Comparison of ENCODE assay signal across 22 cellular contexts in genomic region chr12:5787828-5788227, GRCh38.
A peak's percentile ranks its signal among the peaks of the same experiment; 100 is the strongest.
DNase-seq lines count a peak whose midpoint lies in the region; ATAC-seq, FAIRE-seq and TF ChIP-seq lines count a peak whose summit lies in the region.
"Had no signal": no experiment of that assay in that cellular context is flagged by ENCODE, and none has a peak within 500 bp of the region (broad histone marks: within the 10 kb centered on the region; RNA-seq: fewer than 3 reads in every experiment).

No MANE protein-coding gene starts in this region.

- no peak overlapping the region for H3K9ac ChIP-seq in trophoblast cell (ENCODE audit: low read length)
- H3K9ac ChIP-seq: GM23248 had no signal

- no peak overlapping the region for H2BK12ac ChIP-seq in trophoblast cell (ENCODE audit: low read length)

- no CpG with 5 or more reads among the region's 5 CpGs for WGBS in trophoblast cell (ENCODE audit: extremely low coverage, insufficient coverage, insufficient read length)

- no peak for DNase-seq in HTR-8/SVneo (ENCODE audit: insufficient read length, low spot score)
- DNase-seq in coronary artery (ENCODE audit: low spot score): peak; percentile 36
- no peak for DNase-seq in trophoblast cell
- no peak for DNase-seq in GF-D8 (lab: John Stamatoyannopoulos, UW)
- no peak for DNase-seq in lower lobe of right lung
- no peak for DNase-seq in NCI-H226
- DNase-seq: 8988T; ACHN; AML-193; C1 segment of cervical spinal cord; Calu3; CD4-positive, alpha-beta memory T cell; COR-L47; DMS53; DMS79 treated with DMSO at 0.1 percent for 48 hours; GM23248; H7; HCEC 1CT had no signal

- H2AFZ ChIP-seq in trophoblast cell (ENCODE audit: insufficient read depth, low read length, poor library complexity): no peak overlapping the region
- H2AFZ ChIP-seq: GM23248 had no signal

- H2BK5ac ChIP-seq in trophoblast cell (ENCODE audit: low read depth, low read length, poor library complexity): no peak overlapping the region

- no peak overlapping the region for H3K14ac ChIP-seq in trophoblast cell (ENCODE audit: low read length)

- H3K36me3 ChIP-seq in trophoblast cell (ENCODE audit: control insufficient read depth in 1 of 2, insufficient read depth in 2 of 2, low read length in 2 of 2) (no peaks in the 10 kb centered on the region), lower lobe of right lung (no peaks in the 10 kb centered on the region)

- H3K9me3 ChIP-seq in trophoblast cell (ENCODE audit: insufficient read depth, low read depth, low read length) (peaks cover 4% of the 10 kb centered on the region), lower lobe of right lung (no peaks in the 10 kb centered on the region)
- H3K9me3 ChIP-seq: A549 had no signal

- H3K27ac ChIP-seq in coronary artery (no peak overlapping the region), trophoblast cell (ENCODE audit: low read depth, low read length) (no peak overlapping the region), lower lobe of right lung (no peak overlapping the region)
- H3K27ac ChIP-seq: A549, GM23248 had no signal

- TF ChIP-seq RAD21 in Ishikawa (IDR thresholded peaks at IDR 0.05; ENCODE audit: low read depth): no peak

- no peak overlapping the region for H3K4me3 ChIP-seq in coronary artery
- H3K4me3 ChIP-seq in trophoblast cell (ENCODE audit: low read depth, low read length): no peak overlapping the region
- no peak overlapping the region for H3K4me3 ChIP-seq in lower lobe of right lung
- H3K4me3 ChIP-seq: A549, GM23248 had no signal

- H3K4me1 ChIP-seq in trophoblast cell (ENCODE audit: control insufficient read depth in 1 of 2, insufficient read depth in 2 of 2, low read length in 2 of 2): no peaks in the 10 kb centered on the region
- no peaks in the 10 kb centered on the region for H3K4me1 ChIP-seq in lower lobe of right lung
- H3K4me1 ChIP-seq: A549 had no signal

- no peak overlapping the region for H2BK120ac ChIP-seq in trophoblast cell (ENCODE audit: insufficient read depth, low read length, poor library complexity)

- no peak overlapping the region for H4K8ac ChIP-seq in trophoblast cell (ENCODE audit: low read depth, low read length)

- H3K27me3 ChIP-seq in trophoblast cell (ENCODE audit: insufficient read depth, low read length): no peaks in the 10 kb centered on the region
- peaks cover 17% of the 10 kb centered on the region for H3K27me3 ChIP-seq in lower lobe of right lung (ENCODE audit: low read depth)

- peak; percentile 51 for FAIRE-seq in HTR-8/SVneo (lab: Jason Lieb, UNC)
- FAIRE-seq: A549, GM12892, H1 had no signal

- TF ChIP-seq EP300 in Ishikawa (IDR thresholded peaks at IDR 0.05; ENCODE audit: borderline replicate concordance): no peak

- H2AK5ac ChIP-seq in trophoblast cell (ENCODE audit: low read length): no peak overlapping the region

- H3K4ac ChIP-seq in trophoblast cell (ENCODE audit: low read depth, low read length): no peak overlapping the region

- intact Hi-C loops in lower lobe of right lung (cut with DNase I): no loop called here

- no peak overlapping the region for H3K4me2 ChIP-seq in trophoblast cell (ENCODE audit: low read length)
- H3K4me2 ChIP-seq: A549 had no signal

- H4K12ac ChIP-seq in trophoblast cell (ENCODE audit: low read depth, low read length): no peak overlapping the region

- peak overlapping the region; percentile 62 for H3K23ac ChIP-seq in trophoblast cell (ENCODE audit: low read length)

- H3K79me1 ChIP-seq in trophoblast cell (ENCODE audit: low read length): no peaks in the 10 kb centered on the region

- no peak overlapping the region for H3K18ac ChIP-seq in trophoblast cell (ENCODE audit: low read length)

- TF ChIP-seq CTCF in coronary artery (IDR thresholded peaks at IDR 0.05) (no peak), lower lobe of right lung (IDR thresholded peaks at IDR 0.05) (no peak)

- no peak overlapping the region for H4K91ac ChIP-seq in trophoblast cell (ENCODE audit: low read depth, low read length)

- H3K79me2 ChIP-seq in trophoblast cell (ENCODE audit: control insufficient read depth, insufficient read depth, low read length, poor library complexity): no peaks in the 10 kb centered on the region

- no peak for ATAC-seq in lower lobe of right lung
- ATAC-seq: A549 had no signal

TF ChIP-seq in Ishikawa, 13 proteins besides CTCF, POLR2A, EP300 and RAD21:
- TF ChIP-seq CEBPB (IDR thresholded peaks at IDR 0.05) (no peak), YY1 (IDR thresholded peaks at IDR 0.05; ENCODE audit: low read depth) (no peak), USF1 (IDR thresholded peaks at IDR 0.05) (peak; percentile 48; the same call in 1 of the 2 replicates)
